1 cellular context compared by ENCODE assay signal in genomic region chr18:62551972-62552513, GRCh38.
TF ChIP-seq lines count a peak whose summit lies in the region.

No MANE protein-coding gene starts in this region.

TF ChIP-seq in HepG2, 621 proteins besides CTCF, POLR2A, EP300 and RAD21 (continued from another document):
- no peak for TF ChIP-seq ZNF646 (CRISPR knock-in tag; IDR thresholded peaks at IDR 0.05)
